8 cellular contexts compared by ENCODE assay signal in genomic region chr6:2738373-2738979, GRCh38.
DNase-seq lines count a peak whose midpoint lies in the region; ATAC-seq and TF ChIP-seq lines count a peak whose summit lies in the region.

No MANE protein-coding gene starts in this region.

- DNase-seq in AG09319 (ENCODE audit: extremely low read depth, low read depth) (peak; percentile 20), NCI-H2107 treated with DMSO at 0.1 percent for 48 hours (lab: John Stamatoyannopoulos, UW; ENCODE audit: unreplicated experiment) (peak; percentile 15), ecto neural progenitor cell (ENCODE audit: low spot score) (peak; percentile 69), midbrain (lab: John Stamatoyannopoulos, UW) (peak; percentile 75), tibial artery (peak in 1 of 2 donors; percentile 27)
- DNase-seq in activated CD4-positive, alpha-beta T cell treated with anti-CD3 and anti-CD28 coated beads for 1 hour, result peak; percentile 26

- H3K4me1 ChIP-seq in tibial artery, result peaks cover 0 to 20% (median 5%) of the 10 kb centered on the region in 4 donors

- TF ChIP-seq CTCF in AG09319 (IDR thresholded peaks at IDR 0.05; ENCODE audit: low read depth, low read length) (peak; percentile 80), GM12874 (IDR thresholded peaks at IDR 0.05; ENCODE audit: insufficient read depth, low read depth, low read length) (peak; percentile 75), tibial artery (IDR thresholded peaks at IDR 0.05) (peak; percentile 62 to 65)

- H3K4me3 ChIP-seq in tibial artery, result no peak overlapping the region

- ATAC-seq in HG03280 (IDR thresholded peaks at IDR 0.05; ENCODE audit: unreplicated experiment), result no peak

- H3K27me3 ChIP-seq in tibial artery, result no peaks in the 10 kb centered on the region

- intact Hi-C loops in tibial artery (cut with DNase I; ENCODE audit: low total_unique reads), result no loop called here

- H3K9me3 ChIP-seq in tibial artery, result no peaks in the 10 kb centered on the region

- H3K36me3 ChIP-seq in tibial artery, result no peaks in the 10 kb centered on the region

- no peak overlapping the region for H3K27ac ChIP-seq in tibial artery
